Comparison of ENCODE assay signal across 21 cellular contexts in the genomic region with DNA sequence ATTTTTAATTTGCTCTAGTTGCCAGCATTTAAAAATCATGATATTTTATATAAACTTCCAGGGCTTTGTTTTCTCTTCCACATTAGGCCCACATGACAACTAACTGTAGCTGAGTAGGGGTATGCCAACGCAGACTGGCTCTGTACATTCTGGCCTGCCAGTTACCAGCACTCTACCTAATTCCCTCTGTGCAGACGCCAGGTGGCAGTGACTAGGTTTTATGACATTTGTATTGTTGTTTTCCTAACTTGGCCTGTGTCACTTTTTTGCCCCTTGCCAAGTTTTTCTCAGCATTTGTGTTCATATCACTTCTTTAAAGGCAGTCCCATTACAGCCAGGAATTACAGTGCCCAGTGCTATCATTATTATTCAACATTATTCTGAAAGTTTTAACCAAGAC.
A peak's percentile ranks its signal among the peaks of the same experiment; 100 is the strongest.
DNase-seq lines count a peak whose midpoint lies in the region; ATAC-seq, FAIRE-seq and TF ChIP-seq lines count a peak whose summit lies in the region.
"Had no signal": no experiment of that assay in that cellular context is flagged by ENCODE, and none has a peak within 500 bp of the region (broad histone marks: within the 10 kb centered on the region; RNA-seq: fewer than 3 reads in every experiment).

No MANE protein-coding gene starts in this region.

- dilution Hi-C loops in keratinocyte (cut with MboI; ENCODE audit: extremely low pct_ligation_motif_present, low sequenced_read_pairs), result no loop called here

- DNase-seq in NCI-H1436 (lab: John Stamatoyannopoulos, UW), result peak; percentile 15
- no peak for DNase-seq in NCI-H1436 treated with DMSO at 0.1 percent for 48 hours (lab: John Stamatoyannopoulos, UW)
- no peak for DNase-seq in OCI-LY7 (ENCODE audit: low spot score)
- no peak for DNase-seq in keratinocyte (ENCODE audit: low read depth, low spot score)
- no peak for DNase-seq in GM12892 (ENCODE audit: insufficient read length)
- DNase-seq: activated CD4-positive, alpha-beta T cell treated with anti-CD3 and anti-CD28 coated beads, Interleukin-2, amount 50 U/mL, for 48 hours; activated naive CD4-positive, alpha-beta T cell treated with Interleukin-2 at 50 U/mL for 16 hours; C1 segment of cervical spinal cord; DND-41; hippocampal formation; IMR-90; NCI-H1417; NCI-H345; stimulated activated naive CD4-positive, alpha-beta T cell; upper lobe of right lung had no signal

- TF ChIP-seq CTCF in LNCAP (IDR thresholded peaks at IDR 0.05), result peak; percentile 60
- peak; percentile 36; the same call in 1 of the 2 replicates for TF ChIP-seq CTCF in OCI-LY7 (conservative IDR thresholded peaks at IDR 0.05; ENCODE audit: low read length)
- peak; percentile 12 to 45 (median 27) for TF ChIP-seq CTCF in keratinocyte (optimal IDR thresholded peaks at IDR 0.05 in 1 of 3, IDR thresholded peaks at IDR 0.05 in 1 of 3, conservative IDR thresholded peaks at IDR 0.05 in 1 of 3; ENCODE audit: extremely low read depth in 1 of 3, insufficient read depth in 2 of 3, low read length in 3 of 3)

- POLR2A ChIA-PET in OCI-LY7 (lab: Charles Lee), result interaction anchor here (0.6 kb wide), 1 partner anchor 209 kb away, joined by 4 read pairs; no protein-coding TSS in a partner anchor

- no peak for FAIRE-seq in keratinocyte (lab: Jason Lieb, UNC)
- no peak for FAIRE-seq in GM12892 (lab: Jason Lieb, UNC)
- FAIRE-seq: A549 had no signal

- no peak overlapping the region for H3K9ac ChIP-seq in keratinocyte (ENCODE audit: control insufficient read depth, extremely low read depth, insufficient read depth, low read length)
- H3K9ac ChIP-seq: neural progenitor cell had no signal

- H3K36me3 ChIP-seq in OCI-LY7 (ENCODE audit: insufficient read depth, low read length) (no peaks in the 10 kb centered on the region), keratinocyte (ENCODE audit: control insufficient read depth in 2 of 2, extremely low read depth in 1 of 2, insufficient read depth in 2 of 2, low read length in 2 of 2) (no peaks in the 10 kb centered on the region)
- H3K36me3 ChIP-seq: neural progenitor cell, upper lobe of right lung had no signal

- H3K4me1 ChIP-seq in OCI-LY7 (ENCODE audit: insufficient read depth, low read length, poor library complexity, severe bottlenecking), result no peaks in the 10 kb centered on the region
- no peaks in the 10 kb centered on the region for H3K4me1 ChIP-seq in keratinocyte (ENCODE audit: control insufficient read depth, extremely low read depth, insufficient read depth, low read length)
- H3K4me1 ChIP-seq: A549, upper lobe of right lung had no signal

- H3K9me1 ChIP-seq in keratinocyte (ENCODE audit: control insufficient read depth, extremely low read depth, insufficient read depth, low read length), result no peaks in the 10 kb centered on the region

- no peak for ATAC-seq in GM18505 (IDR thresholded peaks at IDR 0.05; ENCODE audit: unreplicated experiment)
- ATAC-seq in HG03108 (IDR thresholded peaks at IDR 0.05; ENCODE audit: unreplicated experiment), result no peak
- ATAC-seq: A549, upper lobe of right lung had no signal

- no peaks in the 10 kb centered on the region for H4K20me1 ChIP-seq in OCI-LY7 (ENCODE audit: insufficient read depth, low read length)
- no peaks in the 10 kb centered on the region for H4K20me1 ChIP-seq in keratinocyte (ENCODE audit: control insufficient read depth, extremely low read depth, insufficient read depth, low read length)

- BruUV-seq in OCI-LY7 (replicated peaks; lab: Mats Ljungman, UMichigan), result no TSS peak

- H3K27me3 ChIP-seq in keratinocyte (ENCODE audit: control insufficient read depth, extremely low read depth, insufficient read depth, low read length), result no peaks in the 10 kb centered on the region
- H3K27me3 ChIP-seq: neural progenitor cell, upper lobe of right lung had no signal

- H3K4me3 ChIP-seq in OCI-LY7 (ENCODE audit: low read depth, low read length, poor library complexity, severe bottlenecking), result no peak overlapping the region
- no peak overlapping the region for H3K4me3 ChIP-seq in keratinocyte (ENCODE audit: control insufficient read depth in 2 of 3, extremely low read depth in 1 of 3, insufficient read depth in 2 of 3, low read depth in 1 of 3, low read length in 3 of 3)
- H3K4me3 ChIP-seq: A549, coronary artery, neural progenitor cell, upper lobe of right lung had no signal

- H3K9me3 ChIP-seq in OCI-LY7 (ENCODE audit: low read length), result no peaks in the 10 kb centered on the region
- H3K9me3 ChIP-seq in keratinocyte (ENCODE audit: control insufficient read depth, low read depth, low read length), result no peaks in the 10 kb centered on the region
- H3K9me3 ChIP-seq: A549, upper lobe of right lung had no signal

- H3K79me2 ChIP-seq in OCI-LY7 (ENCODE audit: insufficient read depth, low read depth, low read length) (no peaks in the 10 kb centered on the region), keratinocyte (ENCODE audit: control insufficient read depth, insufficient read depth, low read length) (no peaks in the 10 kb centered on the region)

- no peak for TF ChIP-seq POLR2A in GM12892 (IDR thresholded peaks at IDR 0.05; ENCODE audit: low read depth, low read length)
- no peak for TF ChIP-seq POLR2A in GM18505 (IDR thresholded peaks at IDR 0.05; ENCODE audit: borderline replicate concordance, extremely low read depth, insufficient read depth, insufficient read length)

- H3K27ac ChIP-seq in OCI-LY7 (ENCODE audit: low read depth, low read length, poor library complexity, severe bottlenecking), result no peak overlapping the region
- no peak overlapping the region for H3K27ac ChIP-seq in keratinocyte (ENCODE audit: control insufficient read depth, insufficient read depth, low read length)
- H3K27ac ChIP-seq: A549, coronary artery, neural progenitor cell, upper lobe of right lung had no signal

- intact Hi-C loops in OCI-LY7 (cut with micrococcal nuclease; ENCODE audit: unreplicated experiment), result no loop called here

- H2AFZ ChIP-seq in OCI-LY7 (ENCODE audit: low read length) (no peak overlapping the region), keratinocyte (ENCODE audit: control insufficient read depth, low read length) (no peak overlapping the region)
- H2AFZ ChIP-seq: neural progenitor cell had no signal

- H3K4me2 ChIP-seq in OCI-LY7 (ENCODE audit: low read length), result no peak overlapping the region
- H3K4me2 ChIP-seq in keratinocyte (ENCODE audit: control insufficient read depth, extremely low read depth, insufficient read depth, low read depth, low read length), result no peak overlapping the region
- H3K4me2 ChIP-seq: A549, neural progenitor cell had no signal

- no peaks in the 10 kb centered on the region for H3K9me2 ChIP-seq in OCI-LY7 (ENCODE audit: insufficient read depth, low read length)

- CTCF ChIA-PET in OCI-LY7 (lab: Charles Lee; ENCODE audit: unreplicated experiment), result no interaction called here
